23 cellular contexts compared by ENCODE assay signal in the genomic region with DNA sequence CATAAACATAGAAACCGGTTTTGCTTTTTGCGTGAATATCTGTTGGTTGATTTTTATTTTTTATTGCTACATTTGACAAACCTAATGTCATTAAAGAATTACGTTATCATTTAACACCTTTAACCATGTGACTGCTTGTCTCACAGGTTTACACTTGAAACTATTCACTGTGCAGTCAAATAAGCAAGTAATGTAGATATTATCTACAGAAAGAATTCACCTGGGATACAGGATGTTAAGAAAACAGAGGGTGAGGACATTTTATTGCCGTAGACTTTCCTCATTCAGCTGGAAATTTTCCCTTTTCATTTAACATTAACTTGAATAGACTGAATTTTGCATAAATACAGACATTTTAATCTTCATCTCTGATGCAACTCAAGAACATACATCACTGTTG.
"Had no signal": no experiment of that assay in that cellular context is flagged by ENCODE, and none has a peak within 500 bp of the region (broad histone marks: within the 10 kb centered on the region; RNA-seq: fewer than 3 reads in every experiment).

No MANE protein-coding gene starts in this region.

- H3K27ac ChIP-seq: dorsolateral prefrontal cortex, esophagus muscularis mucosa, heart right ventricle, right lobe of liver, thoracic aorta, tibial nerve, upper lobe of left lung had no signal

- H3K27me3 ChIP-seq: dorsolateral prefrontal cortex, esophagus muscularis mucosa, heart right ventricle, right lobe of liver, tibial nerve, upper lobe of left lung had no signal

- H3K9me3 ChIP-seq: esophagus muscularis mucosa, heart right ventricle, right lobe of liver, thoracic aorta, tibial nerve, upper lobe of left lung had no signal

- DNase-seq: dorsolateral prefrontal cortex; effector CD4-positive, alpha-beta T cell; foreskin melanocyte; glutamatergic neuron; heart right ventricle; hypothalamus; immature natural killer cell; islet precursor cell; naive thymus-derived CD8-positive, alpha-beta T cell; nephron progenitor cell; nucleus accumbens; right lobe of liver; small intestine; stimulated activated CD4-positive, alpha-beta T cell treated with anti-CD3 and anti-CD28 coated beads, Interleukin-15, amount 100 ng/mL, for 24 hours; stimulated activated CD4-positive, alpha-beta T cell treated with anti-CD3 and anti-CD28 coated beads, Interleukin-2, amount 100 ng/mL, for 48 hours; stimulated activated naive B cell treated with anti-CD40 and anti-IgM and Interleukin-4, amounts not matched to agents 10 μg/mL and 1 μg/mL and 100 μg/mL, for 72 hours; upper lobe of left lung had no signal

- FAIRE-seq: colon, small intestine, urothelium cell line had no signal

- ATAC-seq: heart right ventricle; left lobe of liver; naive thymus-derived CD8-positive, alpha-beta T cell; right lobe of liver; stimulated activated naive B cell treated with anti-CD40 and anti-IgM and Interleukin-4, amounts not matched to agents 10 μg/mL and 1 μg/mL and 100 μg/mL, for 72 hours had no signal

- H3K4me1 ChIP-seq: right lobe of liver, upper lobe of left lung had no signal

- H3K36me3 ChIP-seq: esophagus muscularis mucosa, heart right ventricle, right lobe of liver, thoracic aorta, tibial nerve, upper lobe of left lung had no signal

- H3K4me3 ChIP-seq: dorsolateral prefrontal cortex, esophagus muscularis mucosa, heart right ventricle, right lobe of liver, thoracic aorta, tibial nerve, upper lobe of left lung had no signal
